In the genomic region with DNA sequence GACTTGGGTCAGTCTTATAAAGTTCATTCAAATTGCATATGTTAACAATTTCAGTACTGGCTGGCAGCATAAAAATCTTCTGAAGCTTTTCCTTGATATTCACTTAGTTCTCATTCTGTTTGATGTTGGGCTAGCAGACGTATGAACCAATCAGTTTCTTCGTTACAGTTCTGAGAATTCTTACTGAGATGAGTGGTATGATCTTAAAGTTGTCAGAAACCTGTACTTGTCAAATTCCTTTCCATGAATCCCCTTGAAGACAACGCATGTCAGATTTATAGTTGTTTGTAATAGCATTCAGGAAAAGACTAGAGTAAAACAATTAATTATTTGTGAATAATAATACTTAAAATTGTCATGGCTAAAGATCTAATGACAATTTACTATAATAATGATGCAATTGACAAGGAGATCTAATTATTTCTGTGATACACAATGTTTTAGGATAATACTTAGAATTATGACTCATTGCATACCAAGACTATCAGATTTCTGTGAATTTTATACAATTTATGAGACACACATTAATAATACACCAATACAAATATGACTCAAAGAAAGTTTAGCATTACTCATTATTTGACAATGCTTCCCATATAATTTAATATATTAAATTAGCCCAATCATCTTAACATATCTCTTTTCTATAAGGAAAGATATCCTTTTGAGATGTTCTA, we compare ENCODE assay signal across 18 cellular contexts.
DNase-seq lines count a peak whose midpoint lies in the region; ATAC-seq, FAIRE-seq and TF ChIP-seq lines count a peak whose summit lies in the region.
"Had no signal": no experiment of that assay in that cellular context is flagged by ENCODE, and none has a peak within 500 bp of the region (broad histone marks: within the 10 kb centered on the region; RNA-seq: fewer than 3 reads in every experiment).

No MANE protein-coding gene starts in this region.

- POLR2A ChIA-PET in RWPE1 (lab: Yijun Ruan, JAX; ENCODE audit: low non-redundant PET), result no interaction called here

- no peak for TF ChIP-seq POLR2A in H54 (IDR thresholded peaks at IDR 0.05; ENCODE audit: low read depth, low read length)

- DNase-seq in RWPE1 (ENCODE audit: low spot score), result peak; percentile 38
- DNase-seq in epithelial cell of esophagus (ENCODE audit: low read depth), result peak; percentile 53
- no peak for DNase-seq in H54 (ENCODE audit: insufficient read length, low spot score)
- no peak for DNase-seq in DMS114 treated with DMSO at 0.1 percent for 48 hours (lab: John Stamatoyannopoulos, UW; ENCODE audit: unreplicated experiment)
- DNase-seq in SW480 (ENCODE audit: low spot score), result no peak
- DNase-seq: DMS 273 treated with DMSO at 0.1 percent for 48 hours, GOT3, NCI-H1436, NCI-H1930, NCI-H345, NCI-H524 treated with DMSO at 0.1 percent for 48 hours, Right ventricle myocardium superior, T-cell had no signal

- TF ChIP-seq CTCF in RWPE1 (conservative IDR thresholded peaks at IDR 0.05; ENCODE audit: low read depth) (no peak), epithelial cell of esophagus (IDR thresholded peaks at IDR 0.05; ENCODE audit: insufficient read depth, low read depth, low read length, missing control alignments) (no peak)

- CTCF ChIA-PET in RWPE1 (lab: Yijun Ruan, JAX), result no interaction called here

- H3K4me3 ChIP-seq in epithelial cell of esophagus (ENCODE audit: low read length), result no peak overlapping the region

- no peak for ATAC-seq in GM21576 (IDR thresholded peaks at IDR 0.05; ENCODE audit: unreplicated experiment)
- ATAC-seq: Panc1, T-cell had no signal

- FAIRE-seq in G401.6 (lab: Jason Lieb, UNC) (peak; percentile 50), H54 (lab: Jason Lieb, UNC) (no peak)
- FAIRE-seq: GM12891 had no signal

- H3K27ac ChIP-seq in RWPE1, result no peak overlapping the region; the same call in 1 of the 2 replicates
- H3K27ac ChIP-seq: KMS-11 had no signal

Comparison
In these comparisons a context has a peak if more than half of its experiments do, and no peak if none do; other contexts are left out.
1. DNase-seq: peak in RWPE1 (single experiment) and epithelial cell of esophagus (single experiment); none in H54 (single experiment), DMS114 treated with DMSO at 0.1 percent for 48 hours (single experiment) and SW480 (single experiment).